In the genomic region with DNA sequence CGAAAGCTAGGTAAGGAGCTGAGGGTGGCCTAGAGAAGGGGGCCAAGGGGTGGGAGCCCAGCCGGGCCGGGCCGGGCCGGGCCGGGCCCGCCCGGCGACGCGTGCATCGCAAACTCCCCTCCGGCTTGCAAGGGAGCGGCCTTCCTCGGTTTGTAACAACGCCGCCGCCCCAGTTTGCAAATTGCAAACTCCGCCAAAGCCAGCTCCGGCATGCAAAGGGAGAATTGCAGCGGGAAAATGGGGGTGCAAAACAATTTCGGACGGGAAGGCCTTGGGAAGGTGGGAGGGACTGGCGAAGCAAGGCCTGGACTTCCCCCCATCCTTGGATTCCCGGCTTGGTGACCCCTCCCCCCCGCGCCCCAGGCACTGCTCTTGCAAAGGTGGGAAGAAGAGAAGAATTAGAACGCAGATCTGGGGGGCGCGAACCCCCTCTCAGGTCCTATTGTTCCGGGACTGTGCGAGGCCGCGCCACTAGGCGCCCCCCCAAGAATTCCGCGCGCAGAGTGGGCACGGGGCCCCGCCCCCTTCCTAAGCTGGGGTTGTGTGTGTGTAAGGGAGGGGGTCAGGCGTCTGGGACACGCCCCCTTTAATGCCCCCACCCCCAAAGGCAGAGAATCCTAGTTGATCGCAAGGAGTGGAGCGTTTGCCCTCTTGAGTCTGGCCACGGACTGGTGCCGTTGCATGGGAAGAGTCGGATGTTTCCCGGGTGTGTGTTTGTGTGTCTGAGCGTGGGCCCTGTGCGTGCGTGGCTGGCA, we compare ENCODE assay signal across 8 cellular contexts. TPM values are rescaled to one million over a fixed set of nuclear protein-coding genes. Genes with fewer than 3 reads are reported as not detected.
DNase-seq lines count a peak whose midpoint lies in the region; ATAC-seq, FAIRE-seq and TF ChIP-seq lines count a peak whose summit lies in the region.

No MANE protein-coding gene starts in this region.

- TF ChIP-seq CTCF in H1 (IDR thresholded peaks at IDR 0.05; ENCODE audit: control extremely low read depth in 1 of 3, insufficient read depth in 1 of 3, low read depth in 1 of 3, low read length in 3 of 3) (no peak), suprapubic skin (IDR thresholded peaks at IDR 0.05) (no peak)

- no peak for TF ChIP-seq EP300 in H1 (IDR thresholded peaks at IDR 0.05; ENCODE audit: borderline replicate concordance in 1 of 2, low read depth in 2 of 2, low read length in 2 of 2)
- TF ChIP-seq EP300 in suprapubic skin (IDR thresholded peaks at IDR 0.05) = no peak

- H3K23me2 ChIP-seq in H1 (ENCODE audit: low read depth, low read length) = peaks cover 20% of the 10 kb centered on the region

- peak overlapping the region; percentile 87 to 95 for H3K4me2 ChIP-seq in H1 (ENCODE audit: insufficient read depth in 1 of 2, low read depth in 2 of 2, low read length in 2 of 2)

- no peaks in the 10 kb centered on the region for H3K9me3 ChIP-seq in H1 (ENCODE audit: insufficient read depth in 2 of 2, low read depth in 1 of 2, low read length in 1 of 2)
- H3K9me3 ChIP-seq in mononuclear cell (ENCODE audit: low read depth, low read length) = no peaks in the 10 kb centered on the region
- no peaks in the 10 kb centered on the region for H3K9me3 ChIP-seq in suprapubic skin

- peaks cover 14% of the 10 kb centered on the region for H3K36me3 Mint-ChIP-seq in activated CD4-positive, alpha-beta T cell treated with anti-CD3 and anti-CD28 coated beads, Interleukin-2, amount 10 ng/mL, durations not matched to agents 7 days and 5 days (ENCODE audit: low read depth)

- peak overlapping the region; percentile 64 for H4K5ac ChIP-seq in H1 (ENCODE audit: insufficient read length, low read depth, low read length)

- peak overlapping the region; percentile 68 for H4K91ac ChIP-seq in H1 (replicated peaks; ENCODE audit: insufficient read length, low read length)

- no peak overlapping the region for H2BK20ac ChIP-seq in H1 (ENCODE audit: low read length)

- H3K36me3 ChIP-seq in H1 (ENCODE audit: control insufficient read depth in 2 of 4, insufficient read depth in 4 of 4, low read length in 3 of 4) (peaks cover 9 to 30% (median 18%) of the 10 kb centered on the region in 4 experiments; a peak in 7 of 8 replicates), suprapubic skin (peaks cover 30% of the 10 kb centered on the region)

- H3K9me3 Mint-ChIP-seq in activated CD4-positive, alpha-beta T cell treated with anti-CD3 and anti-CD28 coated beads, Interleukin-2, amount 10 ng/mL, durations not matched to agents 7 days and 5 days = no peaks in the 10 kb centered on the region

- H3K27ac ChIP-seq in H1 (ENCODE audit: low read depth, low read length) (peak overlapping the region; percentile 65), suprapubic skin (peak overlapping the region; percentile 91)

- H3K9ac ChIP-seq in H1 (replicated peaks in 1 of 4; ENCODE audit: extremely low read depth in 1 of 4, low read depth in 3 of 4, low read length in 3 of 4) = peak overlapping the region; percentile 67 to 83 (median 77)

- peak overlapping the region; percentile 95 to 100 (median 96) for H3K4me3 ChIP-seq in H1 (ENCODE audit: extremely low read depth in 1 of 4, insufficient read depth in 2 of 4, low read depth in 3 of 4, low read length in 4 of 4)
- peak overlapping the region; percentile 75 for H3K4me3 ChIP-seq in mononuclear cell (ENCODE audit: low read length)
- peak overlapping the region; percentile 94 for H3K4me3 ChIP-seq in suprapubic skin

- H2AFZ ChIP-seq in H1 (ENCODE audit: low read length) = no peak overlapping the region

- peak overlapping the region; percentile 90 for H3K27ac Mint-ChIP-seq in activated CD4-positive, alpha-beta T cell treated with anti-CD3 and anti-CD28 coated beads, Interleukin-2, amount 10 ng/mL, durations not matched to agents 7 days and 5 days

- no peak for ATAC-seq in GM21825 (IDR thresholded peaks at IDR 0.05; ENCODE audit: unreplicated experiment)

- H2BK12ac ChIP-seq in H1 (ENCODE audit: low read depth, low read length) = no peak overlapping the region

- H3K27me3 ChIP-seq in H1 (replicated peaks in 1 of 4; ENCODE audit: control insufficient read depth in 3 of 4, extremely low read depth in 1 of 4, insufficient read depth in 3 of 4, low read length in 3 of 4) (no peaks in the 10 kb centered on the region), mononuclear cell (ENCODE audit: insufficient read depth, low read length) (no peaks in the 10 kb centered on the region), suprapubic skin (no peaks in the 10 kb centered on the region)

- H3K18ac ChIP-seq in H1 (ENCODE audit: extremely low read depth, low read length) = peak overlapping the region; percentile 93

- TF ChIP-seq POLR2A in H1 (IDR thresholded peaks at IDR 0.05; ENCODE audit: control extremely low read depth in 1 of 2, low read depth in 2 of 2, low read length in 2 of 2) = peak in 1 of 2 experiments; percentile 70; a peak in 2 of 3 replicates
- no peak for TF ChIP-seq POLR2A in suprapubic skin (IDR thresholded peaks at IDR 0.05)

- peak overlapping the region; percentile 88; the same call in 1 of the 2 replicates for H4K8ac ChIP-seq in H1 (ENCODE audit: extremely low read depth, insufficient read depth, low read length)

- H3K56ac ChIP-seq in H1 (replicated peaks; ENCODE audit: insufficient read length, low read depth, low read length) = peak overlapping the region; percentile 92

- H2BK15ac ChIP-seq in H1 (ENCODE audit: low read length) = peak overlapping the region; percentile 8; the same call in 1 of the 2 replicates

- peaks cover 5% of the 10 kb centered on the region for H3K27me3 Mint-ChIP-seq in activated CD4-positive, alpha-beta T cell treated with anti-CD3 and anti-CD28 coated beads, Interleukin-2, amount 10 ng/mL, durations not matched to agents 7 days and 5 days

- peak overlapping the region; percentile 92 for H2BK5ac ChIP-seq in H1 (ENCODE audit: low read depth, low read length)

- H3K79me1 ChIP-seq in H1 (ENCODE audit: low read depth, low read length) = peaks cover 8% of the 10 kb centered on the region

- peaks cover 4 to 27% of the 10 kb centered on the region in 2 experiments; a peak in 3 of 4 replicates for H3K79me2 ChIP-seq in H1 (ENCODE audit: control insufficient read depth in 1 of 2, insufficient read depth in 2 of 2, low read length in 2 of 2)

- peak overlapping the region; percentile 90 for H3K4me3 Mint-ChIP-seq in activated CD4-positive, alpha-beta T cell treated with anti-CD3 and anti-CD28 coated beads, Interleukin-2, amount 10 ng/mL, durations not matched to agents 7 days and 5 days

- no peak overlapping the region for H3K23ac ChIP-seq in H1 (ENCODE audit: insufficient read length)

- POLR2A ChIA-PET in activated CD4-positive, alpha-beta T cell treated with anti-CD3 and anti-CD28 coated beads, Interleukin-2, amount 10 ng/mL, durations not matched to agents 7 days and 5 days (lab: Charles Lee) = interaction anchor here (0.7 kb wide), 1 partner anchor 49 kb away, joined by 3 read pairs; no protein-coding TSS in a partner anchor
- POLR2A ChIA-PET in H1 (lab: Charles Lee; ENCODE audit: partially characterized antibody) = interaction anchor here (0.6 to 37.8 kb wide), 10 partner anchors 11 to 103 kb away, joined by 3 to 840 read pairs (median 8); a partner anchor contains a TSS

- CTCF ChIA-PET in activated CD4-positive, alpha-beta T cell treated with anti-CD3 and anti-CD28 coated beads, Interleukin-2, amount 10 ng/mL, durations not matched to agents 7 days and 5 days (lab: Charles Lee) = interaction anchor here (0.6 to 0.9 kb wide), 3 partner anchors 22 to 125 kb away, joined by 3 to 4 read pairs (median 3); no protein-coding TSS in a partner anchor
- CTCF ChIA-PET in H1 (lab: Charles Lee; ENCODE audit: partially characterized antibody) = interaction anchor here (1.0 to 2.1 kb wide), 2 partner anchors 10 to 96 kb away, joined by 3 to 4 read pairs; a partner anchor contains a TSS

- no peak for TF ChIP-seq RAD21 in H1 (IDR thresholded peaks at IDR 0.05 in 1 of 2, conservative IDR thresholded peaks at IDR 0.05 in 1 of 2; ENCODE audit: low read depth in 2 of 2, low read length in 2 of 2)

- peak overlapping the region; percentile 57 for H3K4ac ChIP-seq in H1 (replicated peaks; ENCODE audit: insufficient read length, low read depth, low read length)

- H3K4me1 Mint-ChIP-seq in activated CD4-positive, alpha-beta T cell treated with anti-CD3 and anti-CD28 coated beads, Interleukin-2, amount 10 ng/mL, durations not matched to agents 7 days and 5 days = peaks cover 31% of the 10 kb centered on the region

- WGBS in H1 (ENCODE audit: extremely low coverage in 1 of 2, insufficient coverage in 1 of 2, insufficient read length in 1 of 2, insufficient replicate concordance in 2 of 2, low coverage in 1 of 2, low lambda C conversion rate in 2 of 2, missing lambda C conversion rate in 1 of 2), 2 experiments = 1% methylated on average over 33 of the region's 51 CpGs; no CpG with 5 or more reads in 1 of the 2 experiments
- WGBS in suprapubic skin = 1% methylated on average over 35 of the region's 51 CpGs

- H4K20me1 ChIP-seq in H1 (replicated peaks in 1 of 2; ENCODE audit: control insufficient read depth in 1 of 2, insufficient read depth in 2 of 2, low read length in 2 of 2) = peaks cover 0 to 6% of the 10 kb centered on the region in 2 experiments

- no peak overlapping the region for H2AK5ac ChIP-seq in H1 (ENCODE audit: low read depth, low read length)

- no peak overlapping the region for H2BK120ac ChIP-seq in H1 (replicated peaks; ENCODE audit: low read depth, low read length)

- H3K4me1 ChIP-seq in H1 (replicated peaks in 1 of 4; ENCODE audit: control insufficient read depth in 3 of 4, insufficient read depth in 4 of 4, low read length in 3 of 4) (peaks cover 3 to 9% (median 4%) of the 10 kb centered on the region in 4 experiments; a peak in 6 of 7 replicates), mononuclear cell (ENCODE audit: insufficient read depth, low read length) (peaks cover 20% of the 10 kb centered on the region), suprapubic skin (peaks cover 37% of the 10 kb centered on the region)

- DNase-seq in DMS79 treated with DMSO at 0.1 percent for 48 hours (lab: John Stamatoyannopoulos, UW) (peak; percentile 24), DMS79 (lab: John Stamatoyannopoulos, UW) (no peak), NCI-H1105 (lab: John Stamatoyannopoulos, UW) (peak; percentile 36), H1 (ENCODE audit: low read depth in 1 of 2, low spot score in 2 of 2) (peak in 1 of 2 experiments; percentile 79), suprapubic skin (ENCODE audit: low spot score in 2 of 2) (peak in 1 of 2 donors; percentile 84)
- DNase-seq in activated CD4-positive, alpha-beta T cell treated with anti-CD3 and anti-CD28 coated beads, Interleukin-2, amount 10 ng/mL, durations not matched to agents 7 days and 5 days = peak; percentile 54

- FAIRE-seq in H1 (lab: Jason Lieb, UNC) = no peak

- no peak overlapping the region for H3K14ac ChIP-seq in H1 (ENCODE audit: insufficient read length)

RNA-seq across cellular contexts. Expression of a gene that starts 0.9 kb away (rescaled TPM):
- total RNA-seq in activated CD4-positive, alpha-beta T cell treated with anti-CD3 and anti-CD28 coated beads, Interleukin-2, amount 10 ng/mL, durations not matched to agents 7 days and 5 days = 10 to 100 TPM; 41.5 to 45.9 TPM
- 59.4 and 63.8 TPM in 2 replicates for total RNA-seq in H1 (2021; fragmentation: NEBNext Ultra II Directional; extraction: Animal tissue kit (Norgen Biotek cat#: 25700))
- polyA plus RNA-seq in H1 (2011; rRNA removed) = 2.5 and 4.6 TPM in 2 replicates
- polyA plus RNA-seq in H1 (2011; cell fraction: cytosol; rRNA removed) = 1.9 TPM
- polyA plus RNA-seq in H1 (2011; cell fraction: nucleus; rRNA removed) = 11.4 TPM
- polyA plus RNA-seq in H1 (2012, experiment 1 of 2) = 25.7 to 40.3 TPM (median 34.3 TPM) in 4 replicates
- 22.2 TPM for polyA plus RNA-seq in H1 (2012, experiment 2 of 2)
- 23.0 TPM for polyA plus RNA-seq in H1 (2013, experiment 1 of 2)
- 21.2 TPM for polyA plus RNA-seq in H1 (2013, experiment 2 of 2)
- polyA minus RNA-seq in H1 (2011; rRNA and poly(A)+ RNA removed) = 2.5 and 2.8 TPM in 2 replicates
- 15.9 TPM for polyA minus RNA-seq in H1 (2011; cell fraction: cytosol; rRNA and poly(A)+ RNA removed)
- polyA minus RNA-seq in H1 (2011; cell fraction: nucleus; rRNA and poly(A)+ RNA removed) = 10.8 TPM
- 6.4 TPM for total RNA-seq in mononuclear cell
- total RNA-seq in suprapubic skin = 10 to 100 TPM; 24.6 to 50.3 (median 38.9) TPM

RNA-seq across cellular contexts. Expression of a gene that starts 10.8 kb away (rescaled TPM):
- total RNA-seq in activated CD4-positive, alpha-beta T cell treated with anti-CD3 and anti-CD28 coated beads, Interleukin-2, amount 10 ng/mL, durations not matched to agents 7 days and 5 days = 1 to 10 TPM; 1.1 TPM
- 4.1 and 5.7 TPM in 2 replicates for total RNA-seq in H1 (2021; fragmentation: NEBNext Ultra II Directional; extraction: Animal tissue kit (Norgen Biotek cat#: 25700))
- polyA plus RNA-seq in H1 (2011; rRNA removed) = 5.6 and 6.3 TPM in 2 replicates
- 6.0 TPM for polyA plus RNA-seq in H1 (2011; cell fraction: cytosol; rRNA removed)
- 6.0 TPM for polyA plus RNA-seq in H1 (2011; cell fraction: nucleus; rRNA removed)
- 3.9 to 5.8 TPM (median 4.4 TPM) in 4 replicates for polyA plus RNA-seq in H1 (2012, experiment 1 of 2)
- 6.8 TPM for polyA plus RNA-seq in H1 (2012, experiment 2 of 2)
- polyA plus RNA-seq in H1 (2013, experiment 1 of 2) = 6.7 TPM
- 8.3 TPM for polyA plus RNA-seq in H1 (2013, experiment 2 of 2)
- 2.1 and 3.6 TPM in 2 replicates for polyA minus RNA-seq in H1 (2011; rRNA and poly(A)+ RNA removed)
- 1.9 TPM for polyA minus RNA-seq in H1 (2011; cell fraction: cytosol; rRNA and poly(A)+ RNA removed)
- 6.6 TPM for polyA minus RNA-seq in H1 (2011; cell fraction: nucleus; rRNA and poly(A)+ RNA removed)
- total RNA-seq in mononuclear cell (1.4 TPM), suprapubic skin (10 to 100 TPM; 13.8 to 21.2 (median 16.7) TPM)

RNA-seq across cellular contexts. Expression of a gene that starts 11.6 kb away (rescaled TPM):
- total RNA-seq in activated CD4-positive, alpha-beta T cell treated with anti-CD3 and anti-CD28 coated beads, Interleukin-2, amount 10 ng/mL, durations not matched to agents 7 days and 5 days = 100 to 1,000 TPM; 288 TPM
- total RNA-seq in H1 (2021; fragmentation: NEBNext Ultra II Directional; extraction: Animal tissue kit (Norgen Biotek cat#: 25700)) = 85.1 and 93.8 TPM in 2 replicates
- 192 and 254 TPM in 2 replicates for polyA plus RNA-seq in H1 (2011; rRNA removed)
- 176 TPM for polyA plus RNA-seq in H1 (2011; cell fraction: cytosol; rRNA removed)
- 194 TPM for polyA plus RNA-seq in H1 (2011; cell fraction: nucleus; rRNA removed)
- polyA plus RNA-seq in H1 (2012, experiment 1 of 2) = 110 to 131 TPM (median 125 TPM) in 4 replicates
- 159 TPM for polyA plus RNA-seq in H1 (2012, experiment 2 of 2)
- polyA plus RNA-seq in H1 (2013, experiment 1 of 2) = 52.7 TPM
- 50.1 TPM for polyA plus RNA-seq in H1 (2013, experiment 2 of 2)
- 67.6 and 81.3 TPM in 2 replicates for polyA minus RNA-seq in H1 (2011; rRNA and poly(A)+ RNA removed)
- 69.6 TPM for polyA minus RNA-seq in H1 (2011; cell fraction: cytosol; rRNA and poly(A)+ RNA removed)
- polyA minus RNA-seq in H1 (2011; cell fraction: nucleus; rRNA and poly(A)+ RNA removed) = 59.9 TPM
- total RNA-seq in mononuclear cell = 88.6 TPM
- 10 to 100 TPM; 42.5 to 85.6 (median 68.9) TPM for total RNA-seq in suprapubic skin

RNA-seq across cellular contexts. Expression of a gene that starts 48.0 kb away (rescaled TPM):
- 1 to 10 TPM; 9.0 to 9.5 TPM for total RNA-seq in activated CD4-positive, alpha-beta T cell treated with anti-CD3 and anti-CD28 coated beads, Interleukin-2, amount 10 ng/mL, durations not matched to agents 7 days and 5 days
- 16.9 and 17.7 TPM in 2 replicates for total RNA-seq in H1 (2021; fragmentation: NEBNext Ultra II Directional; extraction: Animal tissue kit (Norgen Biotek cat#: 25700))
- polyA plus RNA-seq in H1 (2011; rRNA removed) = 49.1 and 62.9 TPM in 2 replicates
- 44.6 TPM for polyA plus RNA-seq in H1 (2011; cell fraction: cytosol; rRNA removed)
- polyA plus RNA-seq in H1 (2011; cell fraction: nucleus; rRNA removed) = 35.8 TPM
- polyA plus RNA-seq in H1 (2012, experiment 1 of 2) = 14.2 to 33.1 TPM (median 28.7 TPM) in 4 replicates
- 26.7 TPM for polyA plus RNA-seq in H1 (2012, experiment 2 of 2)
- 18.4 TPM for polyA plus RNA-seq in H1 (2013, experiment 1 of 2)
- 18.6 TPM for polyA plus RNA-seq in H1 (2013, experiment 2 of 2)
- polyA minus RNA-seq in H1 (2011; rRNA and poly(A)+ RNA removed) = 6.4 and 6.8 TPM in 2 replicates
- polyA minus RNA-seq in H1 (2011; cell fraction: cytosol; rRNA and poly(A)+ RNA removed) = 7.9 TPM
- 4.9 TPM for polyA minus RNA-seq in H1 (2011; cell fraction: nucleus; rRNA and poly(A)+ RNA removed)
- total RNA-seq in mononuclear cell = 8.7 TPM
- 10 to 100 TPM; 12.9 to 28.8 (median 18.6) TPM for total RNA-seq in suprapubic skin

RNA-seq across cellular contexts. Expression of a gene that starts 50.1 kb away (rescaled TPM):
- total RNA-seq in activated CD4-positive, alpha-beta T cell treated with anti-CD3 and anti-CD28 coated beads, Interleukin-2, amount 10 ng/mL, durations not matched to agents 7 days and 5 days = 10 to 100 TPM; 48.1 to 59.9 TPM
- total RNA-seq in H1 (2021; fragmentation: NEBNext Ultra II Directional; extraction: Animal tissue kit (Norgen Biotek cat#: 25700)) = 81.7 and 93.3 TPM in 2 replicates
- 9.7 and 21.4 TPM in 2 replicates for polyA plus RNA-seq in H1 (2011; rRNA removed)
- polyA plus RNA-seq in H1 (2011; cell fraction: cytosol; rRNA removed) = 9.9 TPM
- polyA plus RNA-seq in H1 (2011; cell fraction: nucleus; rRNA removed) = 29.6 TPM
- 44.1 to 59.6 TPM (median 55.2 TPM) in 4 replicates for polyA plus RNA-seq in H1 (2012, experiment 1 of 2)
- polyA plus RNA-seq in H1 (2012, experiment 2 of 2) = 56.4 TPM
- polyA plus RNA-seq in H1 (2013, experiment 1 of 2) = 42.7 TPM
- 41.6 TPM for polyA plus RNA-seq in H1 (2013, experiment 2 of 2)
- polyA minus RNA-seq in H1 (2011; rRNA and poly(A)+ RNA removed) = 3.7 and 4.7 TPM in 2 replicates
- 13.0 TPM for polyA minus RNA-seq in H1 (2011; cell fraction: cytosol; rRNA and poly(A)+ RNA removed)
- 9.2 TPM for polyA minus RNA-seq in H1 (2011; cell fraction: nucleus; rRNA and poly(A)+ RNA removed)
- total RNA-seq in mononuclear cell (8.9 TPM), suprapubic skin (10 to 100 TPM; 22.1 to 36.9 (median 28.5) TPM)
